8 cellular contexts compared by ENCODE assay signal in the genomic region with DNA sequence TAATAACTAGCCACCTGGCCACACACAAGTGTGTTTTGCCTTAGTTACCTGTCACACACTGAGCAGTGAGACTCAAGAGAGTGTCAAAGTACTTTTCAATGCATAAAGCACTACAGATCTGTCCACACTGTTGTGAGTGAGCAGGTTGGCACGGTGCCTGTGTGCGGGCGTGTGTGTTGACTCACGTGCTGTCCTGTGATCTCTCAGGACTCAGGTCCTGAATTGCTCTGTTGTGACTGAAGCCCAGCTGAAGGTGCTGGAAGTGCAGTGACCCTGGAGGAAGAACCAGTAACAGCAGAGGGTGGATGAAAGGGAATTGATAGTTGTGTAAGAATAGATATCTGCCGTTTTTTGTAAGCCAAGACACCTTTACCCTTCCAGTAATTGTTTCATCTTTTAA. TPM values are rescaled to one million over a fixed set of nuclear protein-coding genes. Genes with fewer than 3 reads are reported as not detected.
DNase-seq lines count a peak whose midpoint lies in the region; ATAC-seq, FAIRE-seq and TF ChIP-seq lines count a peak whose summit lies in the region.

No MANE protein-coding gene starts in this region.

- no peak overlapping the region for H2AFZ ChIP-seq in keratinocyte (ENCODE audit: control insufficient read depth, low read length)

- H3K4me1 ChIP-seq in A549 (no peaks in the 10 kb centered on the region), keratinocyte (ENCODE audit: control insufficient read depth, extremely low read depth, insufficient read depth, low read length) (peaks cover 4% of the 10 kb centered on the region), esophagus muscularis mucosa (no peaks in the 10 kb centered on the region)

- ATAC-seq in A549 (peak; percentile 42 to 66; a peak in 3 of 6 replicates), HG03280 (IDR thresholded peaks at IDR 0.05; ENCODE audit: unreplicated experiment) (no peak)

- FAIRE-seq in A549 (lab: Jason Lieb, UNC) = no peak
- FAIRE-seq in keratinocyte (lab: Jason Lieb, UNC) = peak; percentile 58

- H3K4me2 ChIP-seq in A549 (peak overlapping the region; percentile 16; the same call in 1 of the 3 replicates), keratinocyte (ENCODE audit: control insufficient read depth, extremely low read depth, insufficient read depth, low read depth, low read length) (peak overlapping the region; percentile 0)

- DNase-seq in A549 (ENCODE audit: low read depth in 1 of 2, low spot score in 1 of 2) (peak; percentile 14 to 29), HK-2 (ENCODE audit: unreplicated experiment) (peak; percentile 48), keratinocyte (ENCODE audit: low read depth, low spot score) (no peak), ureter (ENCODE audit: low spot score) (peak; percentile 49), NOMO-1 treated with dmso at 0.1 percent for 144 hours (lab: John Stamatoyannopoulos, UW; ENCODE audit: unreplicated experiment) (no peak), esophagus muscularis mucosa (ENCODE audit: extremely low spot score) (no peak)

- TF ChIP-seq RAD21 in A549 (conservative IDR thresholded peaks at IDR 0.05 in 1 of 2, IDR thresholded peaks at IDR 0.05 in 1 of 2) = no peak

- peaks cover 6% of the 10 kb centered on the region; the same call in 2 of the 3 replicates for H3K9me3 ChIP-seq in A549
- H3K9me3 ChIP-seq in keratinocyte (ENCODE audit: control insufficient read depth, low read depth, low read length) = no peaks in the 10 kb centered on the region
- peaks cover 0 to 12% (median 6%) of the 10 kb centered on the region in 4 donors for H3K9me3 ChIP-seq in esophagus muscularis mucosa

- POLR2A ChIA-PET in A549 (lab: Yijun Ruan, JAX) = no interaction called here

- H3K79me2 ChIP-seq in keratinocyte (ENCODE audit: control insufficient read depth, insufficient read depth, low read length) = no peaks in the 10 kb centered on the region

- H3K27ac ChIP-seq in A549 (no peak overlapping the region), VCaP (peak overlapping the region; percentile 79), keratinocyte (ENCODE audit: control insufficient read depth, insufficient read depth, low read length) (no peak overlapping the region), esophagus muscularis mucosa (replicated peaks in 1 of 4) (no peak overlapping the region)

- TF ChIP-seq EP300 in A549 (IDR thresholded peaks at IDR 0.05) = no peak
- TF ChIP-seq EP300 in esophagus muscularis mucosa (IDR thresholded peaks at IDR 0.05) = no peak

- WGBS in A549 (ENCODE audit: missing lambda C conversion rate) = 12% methylated on average over 5 of the region's 5 CpGs
- 31% methylated on average over 5 of the region's 5 CpGs for WGBS in esophagus muscularis mucosa

- no peak overlapping the region for H3K4me3 ChIP-seq in A549
- no peak overlapping the region for H3K4me3 ChIP-seq in keratinocyte (ENCODE audit: control insufficient read depth in 2 of 3, extremely low read depth in 1 of 3, insufficient read depth in 2 of 3, low read depth in 1 of 3, low read length in 3 of 3)
- H3K4me3 ChIP-seq in esophagus muscularis mucosa = no peak overlapping the region

- H3K9me1 ChIP-seq in keratinocyte (ENCODE audit: control insufficient read depth, extremely low read depth, insufficient read depth, low read length) = no peaks in the 10 kb centered on the region

- intact Hi-C loops in esophagus muscularis mucosa (cut with DNase I) = no loop called here

- dilution Hi-C loops in keratinocyte (cut with MboI; ENCODE audit: extremely low pct_ligation_motif_present, low sequenced_read_pairs) = no loop called here

- CTCF ChIA-PET in A549 (lab: Yijun Ruan, JAX) = no interaction called here

- H3K27me3 ChIP-seq in keratinocyte (ENCODE audit: control insufficient read depth, extremely low read depth, insufficient read depth, low read length) (no peaks in the 10 kb centered on the region), esophagus muscularis mucosa (no peaks in the 10 kb centered on the region)

- TF ChIP-seq CTCF in A549 (IDR thresholded peaks at IDR 0.05) = no peak
- TF ChIP-seq CTCF in VCaP (conservative IDR thresholded peaks at IDR 0.05) = peak; percentile 29; the same call in 1 of the 2 replicates
- no peak for TF ChIP-seq CTCF in keratinocyte (optimal IDR thresholded peaks at IDR 0.05 in 1 of 3, IDR thresholded peaks at IDR 0.05 in 1 of 3, conservative IDR thresholded peaks at IDR 0.05 in 1 of 3; ENCODE audit: extremely low read depth in 1 of 3, insufficient read depth in 2 of 3, low read length in 3 of 3)
- TF ChIP-seq CTCF in esophagus muscularis mucosa (IDR thresholded peaks at IDR 0.05) = no peak

- H4K20me1 ChIP-seq in keratinocyte (ENCODE audit: control insufficient read depth, extremely low read depth, insufficient read depth, low read length) = no peaks in the 10 kb centered on the region

- TF ChIP-seq POLR2A in A549 (IDR thresholded peaks at IDR 0.05; ENCODE audit: low read length) (no peak), esophagus muscularis mucosa (IDR thresholded peaks at IDR 0.05; ENCODE audit: low read depth) (no peak)

- H3K36me3 ChIP-seq in keratinocyte (ENCODE audit: control insufficient read depth in 2 of 2, extremely low read depth in 1 of 2, insufficient read depth in 2 of 2, low read length in 2 of 2) = no peaks in the 10 kb centered on the region
- no peaks in the 10 kb centered on the region for H3K36me3 ChIP-seq in esophagus muscularis mucosa

- H3K9ac ChIP-seq in keratinocyte (ENCODE audit: control insufficient read depth, extremely low read depth, insufficient read depth, low read length) = no peak overlapping the region

TF ChIP-seq in A549, 52 proteins besides CTCF, POLR2A, EP300 and RAD21:
- TF ChIP-seq BHLHE40 (IDR thresholded peaks at IDR 0.05; ENCODE audit: low read depth, low read length) (peak; percentile 50), CEBPB (IDR thresholded peaks at IDR 0.05) (no peak), HEYL (CRISPR knock-in tag; IDR thresholded peaks at IDR 0.05) (no peak)

RNA-seq across cellular contexts. Expression of a gene that starts 18.3 kb away (rescaled TPM):
- 1.00 and 1.1 TPM in 2 replicates for polyA plus RNA-seq in A549 (2011; rRNA removed)
- polyA plus RNA-seq in A549 (2012; cell fraction: cytosol; rRNA removed) = 0.38 TPM in 2 replicates
- polyA plus RNA-seq in A549 (2012; cell fraction: nucleus; rRNA removed) = 0.24 and 0.35 TPM in 2 replicates
- 0.07 to 0.44 TPM (median 0.27 TPM) in 3 replicates for polyA plus RNA-seq in A549 (2017; fragmentation: RNase III; extraction: RNeasy Plus Mini Kit Qiagen cat#74134 plus additional on column Dnase treatment)
- 1.6 and 2.0 TPM in 2 replicates for polyA minus RNA-seq in A549 (2011; rRNA and poly(A)+ RNA removed)
- 0.10 TPM in 1 of 3 replicates, not detected in the others for polyA plus RNA-seq in keratinocyte
- not detected for polyA plus RNA-seq in keratinocyte (2011; ENCODE audit: low read depth)
- polyA plus RNA-seq in keratinocyte (2011; cell fraction: cytosol; rRNA removed) = not detected in 2 replicates
- not detected in 2 replicates for polyA plus RNA-seq in keratinocyte (2011; cell fraction: nucleus; rRNA removed)
- polyA plus RNA-seq in keratinocyte (2012; ENCODE audit: low replicate concordance) = not detected in 2 replicates
- not detected in 3 replicates for polyA minus RNA-seq in keratinocyte
- not detected for polyA minus RNA-seq in keratinocyte (2011; cell fraction: cytosol; rRNA and poly(A)+ RNA removed)
- not detected in 2 replicates for polyA minus RNA-seq in keratinocyte (2011; cell fraction: nucleus; rRNA and poly(A)+ RNA removed)
- total RNA-seq in ureter = 1.8 TPM
- 1 to 10 TPM in 1 of 4 donors, under 1 TPM in 3; 0.45 to 5.3 (median 0.70) TPM for total RNA-seq in esophagus muscularis mucosa

Comparison
In these comparisons a context has a peak if more than half of its experiments do, and no peak if none do; other contexts are left out.
1. DNase-seq: peak in A549 (2 of 2), HK-2 (single experiment) and ureter (single experiment); none in keratinocyte (single experiment), NOMO-1 treated with dmso at 0.1 percent for 144 hours (single experiment) and esophagus muscularis mucosa (single experiment).